In genomic region chr2:207330912-207331311, GRCh38 we compare ENCODE assay signal across 9 cellular contexts.
A peak's percentile ranks its signal among the peaks of the same experiment; 100 is the strongest.
DNase-seq lines count a peak whose midpoint lies in the region; ATAC-seq, FAIRE-seq and TF ChIP-seq lines count a peak whose summit lies in the region.
"Had no signal": no experiment of that assay in that cellular context is flagged by ENCODE, and none has a peak within 500 bp of the region (broad histone marks: within the 10 kb centered on the region; RNA-seq: fewer than 3 reads in every experiment).

No MANE protein-coding gene starts in this region.

- H3K36me3 Mint-ChIP-seq in dendritic cell treated with granulocyte-macrophage colony-stimulating factor and Interleukin-4, amounts not matched to agents 40 ng/mL and 50 ng/mL, for 4 days (ENCODE audit: low read depth): no peaks in the 10 kb centered on the region

- no peaks in the 10 kb centered on the region for H3K27me3 ChIP-seq in right cardiac atrium (ENCODE audit: control insufficient read depth, insufficient read depth)

- ATAC-seq in right cardiac atrium (peak in 1 of 2 donors; percentile 44), Right ventricle myocardium inferior (no peak), HG02885 (IDR thresholded peaks at IDR 0.05; ENCODE audit: poor library complexity, unreplicated experiment) (peak; percentile 69)

- H3K27me3 Mint-ChIP-seq in dendritic cell treated with granulocyte-macrophage colony-stimulating factor and Interleukin-4, amounts not matched to agents 40 ng/mL and 50 ng/mL, for 4 days: no peaks in the 10 kb centered on the region

- H3K27ac ChIP-seq in right cardiac atrium (ENCODE audit: low read length) (no peak overlapping the region), RWPE1 (peak overlapping the region; percentile 77)

- no peak overlapping the region for H3K4me3 ChIP-seq in right cardiac atrium (ENCODE audit: low read length)

- H3K4me1 ChIP-seq in right cardiac atrium (ENCODE audit: control insufficient read depth, insufficient read depth, low read length): peaks cover 5% of the 10 kb centered on the region

- no peak for FAIRE-seq in frontal cortex (lab: Jason Lieb, UNC)
- FAIRE-seq: endometrium had no signal

- no peak overlapping the region for H3K4me3 Mint-ChIP-seq in dendritic cell treated with granulocyte-macrophage colony-stimulating factor and Interleukin-4, amounts not matched to agents 40 ng/mL and 50 ng/mL, for 4 days

- WGBS in right cardiac atrium: 64% methylated on average over 7 of the region's 7 CpGs

- peak overlapping the region; percentile 19 for H3K27ac Mint-ChIP-seq in dendritic cell treated with granulocyte-macrophage colony-stimulating factor and Interleukin-4, amounts not matched to agents 40 ng/mL and 50 ng/mL, for 4 days

- intact Hi-C loops in right cardiac atrium (cut with DNase I) (loop anchor here in 3 of 4 donors (5.0 to 10.0 kb wide), 4 partner anchors 106 to 166 kb away; partner anchors contain the start of gene KLF7 (in 2 of the 3)), Right ventricle myocardium inferior (cut with DNase I) (loop anchor here (10.0 kb wide), 1 partner anchor 286 kb away; no protein-coding TSS in a partner anchor)
- intact Hi-C loops in dendritic cell treated with granulocyte-macrophage colony-stimulating factor and Interleukin-4, amounts not matched to agents 40 ng/mL and 50 ng/mL, for 4 days (cut with micrococcal nuclease): no loop called here

- TF ChIP-seq CTCF in RWPE1 (conservative IDR thresholded peaks at IDR 0.05; ENCODE audit: low read depth): no peak

- POLR2A ChIA-PET in RWPE1 (lab: Yijun Ruan, JAX; ENCODE audit: low non-redundant PET): interaction anchor here (0.5 to 1.0 kb wide), 2 partner anchors 28 to 165 kb away, joined by 3 read pairs; partner anchors contain the start of gene KLF7

- CTCF ChIA-PET in RWPE1 (lab: Yijun Ruan, JAX): interaction anchor here (0.6 kb wide), 1 partner anchor 18 kb away, joined by 3 read pairs; no protein-coding TSS in a partner anchor

- H3K9me3 Mint-ChIP-seq in dendritic cell treated with granulocyte-macrophage colony-stimulating factor and Interleukin-4, amounts not matched to agents 40 ng/mL and 50 ng/mL, for 4 days: no peaks in the 10 kb centered on the region

- H3K4me1 Mint-ChIP-seq in dendritic cell treated with granulocyte-macrophage colony-stimulating factor and Interleukin-4, amounts not matched to agents 40 ng/mL and 50 ng/mL, for 4 days (ENCODE audit: low read depth): peaks cover 61% of the 10 kb centered on the region

- H3K9me3 ChIP-seq in right cardiac atrium (ENCODE audit: control insufficient read depth, low read length): no peaks in the 10 kb centered on the region

- DNase-seq in right cardiac atrium: peak in 2 of 3 donors; percentile 42 to 45
- no peak for DNase-seq in Right ventricle myocardium inferior (ENCODE audit: missing footprints)
- peak; percentile 84 for DNase-seq in RWPE1 (ENCODE audit: low spot score)
- peak; percentile 63 to 65 for DNase-seq in stimulated activated CD4-positive, alpha-beta T cell treated with anti-CD3 and anti-CD28 coated beads, Interleukin-2, amount 100 ng/mL, for 24 hours
- no peak for DNase-seq in NCI-H82 treated with DMSO at 0.1 percent for 48 hours (lab: John Stamatoyannopoulos, UW; ENCODE audit: unreplicated experiment)
- DNase-seq in frontal cortex (ENCODE audit: low spot score in 2 of 2): no peak

Comparison
In these comparisons a context has a peak if more than half of its experiments do, and no peak if none do; other contexts are left out.
1. DNase-seq: peak in right cardiac atrium (2 of 3), RWPE1 (single experiment) and stimulated activated CD4-positive, alpha-beta T cell treated with anti-CD3 and anti-CD28 coated beads, Interleukin-2, amount 100 ng/mL, for 24 hours (2 of 2); none in Right ventricle myocardium inferior (single experiment), NCI-H82 treated with DMSO at 0.1 percent for 48 hours (single experiment) and frontal cortex (0 of 2).